Comparison of ENCODE assay signal across 1 cellular context in the genomic region with DNA sequence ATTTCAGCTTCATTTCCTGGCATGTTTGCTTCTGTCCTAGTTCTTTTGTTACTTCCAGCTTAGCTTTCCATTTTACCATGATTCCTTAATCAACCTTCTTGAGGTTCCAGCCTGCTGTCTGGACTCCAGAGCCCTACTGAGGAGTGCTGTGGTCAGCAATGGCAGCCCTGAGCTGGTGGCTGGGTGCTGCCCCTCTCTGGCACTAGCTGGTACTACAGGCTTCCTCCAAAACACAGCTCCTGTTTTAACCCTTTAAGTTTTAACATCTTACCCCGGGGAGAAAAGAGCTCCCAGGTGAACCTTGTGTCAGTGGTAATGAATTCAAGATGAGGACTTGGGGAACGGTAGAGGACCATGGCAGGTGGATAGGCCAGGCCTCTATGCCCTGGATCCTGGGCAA.
TF ChIP-seq lines count a peak whose summit lies in the region.

No MANE protein-coding gene starts in this region.

TF ChIP-seq in Ishikawa, 13 proteins besides CTCF, POLR2A, EP300 and RAD21 (continued from another document):
- TF ChIP-seq, protein P1, sequence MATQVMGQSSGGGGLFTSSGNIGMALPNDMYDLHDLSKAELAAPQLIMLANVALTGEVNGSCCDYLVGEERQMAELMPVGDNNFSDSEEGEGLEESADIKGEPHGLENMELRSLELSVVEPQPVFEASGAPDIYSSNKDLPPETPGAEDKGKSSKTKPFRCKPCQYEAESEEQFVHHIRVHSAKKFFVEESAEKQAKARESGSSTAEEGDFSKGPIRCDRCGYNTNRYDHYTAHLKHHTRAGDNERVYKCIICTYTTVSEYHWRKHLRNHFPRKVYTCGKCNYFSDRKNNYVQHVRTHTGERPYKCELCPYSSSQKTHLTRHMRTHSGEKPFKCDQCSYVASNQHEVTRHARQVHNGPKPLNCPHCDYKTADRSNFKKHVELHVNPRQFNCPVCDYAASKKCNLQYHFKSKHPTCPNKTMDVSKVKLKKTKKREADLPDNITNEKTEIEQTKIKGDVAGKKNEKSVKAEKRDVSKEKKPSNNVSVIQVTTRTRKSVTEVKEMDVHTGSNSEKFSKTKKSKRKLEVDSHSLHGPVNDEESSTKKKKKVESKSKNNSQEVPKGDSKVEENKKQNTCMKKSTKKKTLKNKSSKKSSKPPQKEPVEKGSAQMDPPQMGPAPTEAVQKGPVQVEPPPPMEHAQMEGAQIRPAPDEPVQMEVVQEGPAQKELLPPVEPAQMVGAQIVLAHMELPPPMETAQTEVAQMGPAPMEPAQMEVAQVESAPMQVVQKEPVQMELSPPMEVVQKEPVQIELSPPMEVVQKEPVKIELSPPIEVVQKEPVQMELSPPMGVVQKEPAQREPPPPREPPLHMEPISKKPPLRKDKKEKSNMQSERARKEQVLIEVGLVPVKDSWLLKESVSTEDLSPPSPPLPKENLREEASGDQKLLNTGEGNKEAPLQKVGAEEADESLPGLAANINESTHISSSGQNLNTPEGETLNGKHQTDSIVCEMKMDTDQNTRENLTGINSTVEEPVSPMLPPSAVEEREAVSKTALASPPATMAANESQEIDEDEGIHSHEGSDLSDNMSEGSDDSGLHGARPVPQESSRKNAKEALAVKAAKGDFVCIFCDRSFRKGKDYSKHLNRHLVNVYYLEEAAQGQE (IDR thresholded peaks at IDR 0.05; ENCODE audit: low read depth): no peak
